In genomic region chr3:129034650-129035049, GRCh38 we compare ENCODE assay signal across 20 cellular contexts. TPM values are rescaled to one million over a fixed set of nuclear protein-coding genes. Genes with fewer than 3 reads are reported as not detected.
DNase-seq lines count a peak whose midpoint lies in the region; ATAC-seq and TF ChIP-seq lines count a peak whose summit lies in the region.
"Had no signal": no experiment of that assay in that cellular context is flagged by ENCODE, and none has a peak within 500 bp of the region (broad histone marks: within the 10 kb centered on the region; RNA-seq: fewer than 3 reads in every experiment).

No MANE protein-coding gene starts in this region.

- no peak for ATAC-seq in Right ventricle myocardium inferior
- no peak for ATAC-seq in left cardiac atrium
- ATAC-seq in HG02763 (IDR thresholded peaks at IDR 0.05; ENCODE audit: unreplicated experiment), result no peak

- TF ChIP-seq EP300 in Ishikawa (IDR thresholded peaks at IDR 0.05; ENCODE audit: borderline replicate concordance), result no peak

- intact Hi-C loops in Right ventricle myocardium inferior (cut with DNase I) (no loop called here), left cardiac atrium (cut with DNase I) (no loop called here), posterior vena cava (cut with DNase I) (loop anchor here in 1 of 2 donors (5.0 kb wide), 1 partner anchor 187 kb away; no protein-coding TSS in a partner anchor)

- DNase-seq in Right ventricle myocardium inferior (ENCODE audit: missing footprints), result peak; percentile 17
- DNase-seq in left cardiac atrium, result no peak
- DNase-seq in UCSD-AML1 (lab: John Stamatoyannopoulos, UW; ENCODE audit: unreplicated experiment), result peak; percentile 46
- peak; percentile 48 for DNase-seq in posterior vena cava (ENCODE audit: low spot score)
- no peak for DNase-seq in Kasumi-1 (lab: John Stamatoyannopoulos, UW)
- DNase-seq in NCI-H526 treated with DMSO at 0.1 percent for 48 hours (lab: John Stamatoyannopoulos, UW), result no peak
- DNase-seq: activated CD4-positive, alpha-beta memory T cell treated with anti-CD3 and anti-CD28 coated beads for 36 hours; AML-193; anterior cingulate cortex; cerebellar nuclear complex; DMS153; foreskin melanocyte; naive B cell; NCI-H146; NCI-H446; testis had no signal

- no peak for TF ChIP-seq RAD21 in Ishikawa (IDR thresholded peaks at IDR 0.05; ENCODE audit: low read depth)

TF ChIP-seq in Ishikawa, 13 proteins besides CTCF, POLR2A, EP300 and RAD21:
- TF ChIP-seq, protein P1, sequence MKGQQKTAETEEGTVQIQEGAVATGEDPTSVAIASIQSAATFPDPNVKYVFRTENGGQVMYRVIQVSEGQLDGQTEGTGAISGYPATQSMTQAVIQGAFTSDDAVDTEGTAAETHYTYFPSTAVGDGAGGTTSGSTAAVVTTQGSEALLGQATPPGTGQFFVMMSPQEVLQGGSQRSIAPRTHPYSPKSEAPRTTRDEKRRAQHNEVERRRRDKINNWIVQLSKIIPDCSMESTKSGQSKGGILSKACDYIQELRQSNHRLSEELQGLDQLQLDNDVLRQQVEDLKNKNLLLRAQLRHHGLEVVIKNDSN (IDR thresholded peaks at IDR 0.05), result peak; percentile 95
- TF ChIP-seq ZBTB7A (IDR thresholded peaks at IDR 0.05; ENCODE audit: low read depth), result no peak

RNA-seq across cellular contexts. Expression of gene GP9, which starts 25.9 kb away (rescaled TPM):
- total RNA-seq in Right ventricle myocardium inferior, result not detected
- total RNA-seq in left cardiac atrium, result under 1 TPM in 1 of 2 donors, not detected in 1; 0.29 TPM
- under 1 TPM in 1 of 2 donors, not detected in 1; 0.48 TPM for total RNA-seq in posterior vena cava
- total RNA-seq: activated CD4-positive, alpha-beta memory T cell treated with anti-CD3 and anti-CD28 coated beads for 36 hours; activated T-helper 1 cell treated with anti-CD3 and anti-CD28 coated beads, Interleukin-12 subunit alpha, Interleukin-12 subunit beta, Interleukin-2, Interleukin-4 antibody, amounts not matched to agents 30 ng/mL and 10 ng/mL and 1 ng/mL, durations not matched to agents 14 hours and 24 hours and 36 hours; SJSA1 had no signal

RNA-seq across cellular contexts. Expression of gene EFCC1, which starts 33.5 kb away (rescaled TPM):
- total RNA-seq in Right ventricle myocardium inferior (2.3 TPM), left cardiac atrium (1 to 10 TPM; 1.1 to 2.3 TPM), posterior vena cava (1 to 10 TPM; 1.3 to 2.1 TPM)

RNA-seq across cellular contexts. Expression of gene CFAP92, which starts 40.8 kb away (rescaled TPM):
- total RNA-seq in Right ventricle myocardium inferior (0.49 TPM), left cardiac atrium (under 1 TPM; 0.29 to 0.73 TPM), posterior vena cava (under 1 TPM; 0.14 to 0.28 TPM)

Comparison
In these comparisons a context has a peak if more than half of its experiments do, and no peak if none do; other contexts are left out.
1. DNase-seq: peak in Right ventricle myocardium inferior (single experiment), UCSD-AML1 (single experiment) and posterior vena cava (single experiment); none in left cardiac atrium (single experiment), Kasumi-1 (0 of 2) and NCI-H526 treated with DMSO at 0.1 percent for 48 hours (single experiment).